Comparison of ENCODE assay signal across 5 cellular contexts in the genomic region with DNA sequence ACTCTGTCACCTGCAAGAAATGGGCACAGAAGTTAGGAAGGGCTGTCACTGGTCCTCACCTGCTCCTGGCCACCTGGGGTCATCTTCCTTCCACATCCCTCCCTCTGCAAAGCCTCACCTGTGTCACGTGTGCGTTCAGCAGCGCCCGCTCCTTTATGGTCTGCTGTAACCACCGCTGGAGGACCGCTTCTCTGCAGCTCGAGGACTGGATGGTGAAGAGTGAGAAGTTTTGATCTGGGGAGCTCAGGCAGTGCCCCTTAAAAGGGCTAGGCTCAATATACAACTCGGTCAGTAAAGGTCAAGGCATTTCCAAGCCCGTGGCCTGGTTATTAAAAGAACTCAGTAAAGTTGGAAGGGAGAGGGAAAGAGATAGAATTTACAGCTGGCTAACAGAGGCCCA. TPM values are rescaled to one million over a fixed set of nuclear protein-coding genes. Genes with fewer than 3 reads are reported as not detected.
"Had no signal": no experiment of that assay in that cellular context is flagged by ENCODE, and none has a peak within 500 bp of the region (broad histone marks: within the 10 kb centered on the region; RNA-seq: fewer than 3 reads in every experiment).

No MANE protein-coding gene starts in this region.

RNA-seq across cellular contexts. Expression of a gene that starts 6.6 kb away (rescaled TPM):
- total RNA-seq: GM23248, H4, HFFc6, HT1080 had no signal

RNA-seq across cellular contexts. Expression of a gene that starts 54.6 kb away (rescaled TPM):
- total RNA-seq: GM23248, H4, HepG2, HT1080 had no signal
